Comparison of ENCODE assay signal across 8 cellular contexts in genomic region chr1:28104866-28105467, GRCh38. TPM values are rescaled to one million over a fixed set of nuclear protein-coding genes. Genes with fewer than 3 reads are reported as not detected.
DNase-seq lines count a peak whose midpoint lies in the region; TF ChIP-seq lines count a peak whose summit lies in the region.

No MANE protein-coding gene starts in this region.

- TF ChIP-seq CTCF in brain (conservative IDR thresholded peaks at IDR 0.05), result no peak

- H3K4me1 Mint-ChIP-seq in brain, result peaks cover 10% of the 10 kb centered on the region

- DNase-seq in DMS 273 (lab: John Stamatoyannopoulos, UW; ENCODE audit: unreplicated experiment) (peak; percentile 33), DMS 273 treated with DMSO at 0.1 percent for 48 hours (lab: John Stamatoyannopoulos, UW) (no peak), inferior parietal cortex (ENCODE audit: extremely low spot score) (peak; percentile 90), substantia nigra (lab: John Stamatoyannopoulos, UW) (peak in 41 of 49 donors; percentile 27 to 90 (median 64)), COR-L47 (lab: John Stamatoyannopoulos, UW) (no peak), GM19240 (ENCODE audit: insufficient read length, low spot score) (no peak), NCI-H1930 (lab: John Stamatoyannopoulos, UW) (no peak)

- H3K36me3 Mint-ChIP-seq in brain, result no peaks in the 10 kb centered on the region

- H3K27me3 Mint-ChIP-seq in brain, result no peaks in the 10 kb centered on the region

- H3K4me3 Mint-ChIP-seq in brain, result peak overlapping the region in 4 of 5 experiments; percentile 13 to 74 (median 70)

- peak overlapping the region; percentile 96 for H3K27ac ChIP-seq in substantia nigra (ENCODE audit: low read depth, low read length, poor library complexity, severe bottlenecking)

- peak overlapping the region in 4 of 5 experiments; percentile 54 to 71 (median 60) for H3K27ac Mint-ChIP-seq in brain

- peaks cover 0 to 2% (median 0%) of the 10 kb centered on the region in 5 experiments for H3K9me3 Mint-ChIP-seq in brain

RNA-seq across cellular contexts. Expression of gene EYA3, which starts 16.6 kb away (rescaled TPM):
- polyA plus RNA-seq in brain (ENCODE audit: insufficient read depth, low read depth, low replicate concordance), result 13.7 TPM

Comparison
In these comparisons a context has a peak if more than half of its experiments do, and no peak if none do; other contexts are left out.
1. DNase-seq: peak in DMS 273 (single experiment), inferior parietal cortex (single experiment) and substantia nigra (41 of 49); none in DMS 273 treated with DMSO at 0.1 percent for 48 hours (single experiment), COR-L47 (single experiment), GM19240 (single experiment) and NCI-H1930 (0 of 2).